Comparison of ENCODE assay signal across 16 cellular contexts in genomic region chr9:89363921-89364663, GRCh38. TPM values are rescaled to one million over a fixed set of nuclear protein-coding genes. Genes with fewer than 3 reads are reported as not detected.
DNase-seq lines count a peak whose midpoint lies in the region; ATAC-seq and TF ChIP-seq lines count a peak whose summit lies in the region.
"Had no signal": no experiment of that assay in that cellular context is flagged by ENCODE, and none has a peak within 500 bp of the region (broad histone marks: within the 10 kb centered on the region; RNA-seq: fewer than 3 reads in every experiment).

No MANE protein-coding gene starts in this region.

- peaks cover 0 to 16% (median 9%) of the 10 kb centered on the region in 4 donors for H3K4me1 Mint-ChIP-seq in CD4-positive, alpha-beta memory T cell
- peaks cover 13% of the 10 kb centered on the region for H3K4me1 Mint-ChIP-seq in glutamatergic neuron (ENCODE audit: low read depth, unreplicated experiment)

- POLR2A ChIA-PET in CD4-positive, alpha-beta memory T cell (lab: Charles Lee; ENCODE audit: partially characterized antibody) = interaction anchor here (1.0 to 1.5 kb wide), 4 partner anchors 10 to 16 kb away, joined by 3 to 4 read pairs (median 3); no protein-coding TSS in a partner anchor

- H3K9me3 Mint-ChIP-seq in CD4-positive, alpha-beta memory T cell = peaks cover 0 to 8% (median 0%) of the 10 kb centered on the region in 8 donors
- peaks cover 11% of the 10 kb centered on the region for H3K9me3 Mint-ChIP-seq in glutamatergic neuron (ENCODE audit: unreplicated experiment)

- no peak for ATAC-seq in sciatic nerve
- ATAC-seq in GM21515 (IDR thresholded peaks at IDR 0.05; ENCODE audit: unreplicated experiment) = no peak

- CTCF ChIA-PET in CD4-positive, alpha-beta memory T cell (lab: Charles Lee; ENCODE audit: partially characterized antibody) = no interaction called here

- peaks cover 22 to 36% of the 10 kb centered on the region in 2 donors for H3K36me3 Mint-ChIP-seq in CD4-positive, alpha-beta memory T cell
- H3K36me3 Mint-ChIP-seq in glutamatergic neuron (ENCODE audit: unreplicated experiment) = peaks cover 7% of the 10 kb centered on the region

- H3K36me3 ChIP-seq in CD4-positive, alpha-beta memory T cell (ENCODE audit: insufficient read depth, low read length) = peaks cover 26% of the 10 kb centered on the region
- H3K36me3 ChIP-seq: cardiac muscle cell, ovary had no signal

- H3K27me3 ChIP-seq in CD4-positive, alpha-beta memory T cell (ENCODE audit: insufficient read depth, low read length) = no peaks in the 10 kb centered on the region
- H3K27me3 ChIP-seq: cardiac muscle cell, dorsolateral prefrontal cortex, ovary, SJSA1 had no signal

- no peak for DNase-seq in CD4-positive, alpha-beta memory T cell
- DNase-seq in glutamatergic neuron = no peak
- peak; percentile 39 for DNase-seq in sciatic nerve (ENCODE audit: low spot score)
- no peak for DNase-seq in T1000 (lab: John Stamatoyannopoulos, UW)
- DNase-seq in LoVo (ENCODE audit: low spot score) = no peak
- DNase-seq: foreskin melanocyte; NCI-H1092; NCI-H526; OCI-M1; stimulated activated CD4-positive, alpha-beta T cell treated with anti-CD3 and anti-CD28 coated beads, Interleukin-2, amount 100 ng/mL, for 48 hours had no signal

- no peak overlapping the region for H3K27ac ChIP-seq in CD4-positive, alpha-beta memory T cell (ENCODE audit: low read depth, low read length)
- H3K27ac ChIP-seq: cardiac muscle cell, ovary, SJSA1 had no signal

- H3K4me1 ChIP-seq in CD4-positive, alpha-beta memory T cell (ENCODE audit: insufficient read depth, low read length) = no peaks in the 10 kb centered on the region

- H3K4me3 Mint-ChIP-seq in CD4-positive, alpha-beta memory T cell = no peak overlapping the region
- no peak overlapping the region for H3K4me3 Mint-ChIP-seq in glutamatergic neuron (ENCODE audit: unreplicated experiment)

- intact Hi-C loops in CD4-positive, alpha-beta memory T cell (cut with micrococcal nuclease) = no loop called here
- intact Hi-C loops in sciatic nerve (cut with DNase I) = no loop called here

- peak; percentile 4 for TF ChIP-seq POLR2A in GM18951 (IDR thresholded peaks at IDR 0.05; ENCODE audit: extremely low read depth, insufficient read depth, insufficient read length)

- H3K4me3 ChIP-seq in CD4-positive, alpha-beta memory T cell (ENCODE audit: low read length in 2 of 2) = no peak overlapping the region
- H3K4me3 ChIP-seq: cardiac muscle cell, dorsolateral prefrontal cortex, ovary, SJSA1 had no signal

- peak overlapping the region in 5 of 7 donors; percentile 12 to 82 (median 47) for H3K27ac Mint-ChIP-seq in CD4-positive, alpha-beta memory T cell
- H3K27ac Mint-ChIP-seq in glutamatergic neuron (ENCODE audit: unreplicated experiment) = peak overlapping the region; percentile 34

- TF ChIP-seq CTCF in glutamatergic neuron (IDR thresholded peaks at IDR 0.05; ENCODE audit: partially characterized antibody, unreplicated experiment) = no peak

- H3K27me3 Mint-ChIP-seq in CD4-positive, alpha-beta memory T cell = no peaks in the 10 kb centered on the region
- H3K27me3 Mint-ChIP-seq in glutamatergic neuron (ENCODE audit: unreplicated experiment) = peaks cover 2% of the 10 kb centered on the region

- H3K9me3 ChIP-seq in CD4-positive, alpha-beta memory T cell (ENCODE audit: control insufficient read depth in 1 of 2, low read length in 2 of 2) = no peaks in the 10 kb centered on the region
- H3K9me3 ChIP-seq: ovary, SJSA1 had no signal

- in situ Hi-C loops in GM18951 (cut with MboI; ENCODE audit: low sequenced_read_pairs, unreplicated experiment) = no loop called here

RNA-seq across cellular contexts. Expression of gene SECISBP2, which starts 45.8 kb away (rescaled TPM):
- 100 to 1,000 TPM in 1 of 2 experiments, 10 to 100 TPM in 1; 96.5 to 112 TPM for total RNA-seq in CD4-positive, alpha-beta memory T cell
- 10 to 100 TPM; 12.5 to 23.3 TPM for polyA plus RNA-seq in CD4-positive, alpha-beta memory T cell
- total RNA-seq in glutamatergic neuron (ENCODE audit: unreplicated experiment) (86.4 TPM), sciatic nerve (64.7 TPM)

RNA-seq across cellular contexts. Expression of gene CKS2, which starts 53.1 kb away (rescaled TPM):
- 1 to 10 TPM; 6.5 to 8.5 TPM for total RNA-seq in CD4-positive, alpha-beta memory T cell
- 10 to 100 TPM; 24.3 to 35.4 TPM for polyA plus RNA-seq in CD4-positive, alpha-beta memory T cell
- total RNA-seq in glutamatergic neuron (ENCODE audit: unreplicated experiment) (48.7 TPM), sciatic nerve (4.6 TPM)
